ENCODE assay signal across 20 cellular contexts in genomic region chr4:122747883-122748282, GRCh38. TPM values are rescaled to one million over a fixed set of nuclear protein-coding genes. Genes with fewer than 3 reads are reported as not detected.
DNase-seq lines count a peak whose midpoint lies in the region; ATAC-seq and TF ChIP-seq lines count a peak whose summit lies in the region.
"Had no signal": no experiment of that assay in that cellular context is flagged by ENCODE, and none has a peak within 500 bp of the region (broad histone marks: within the 10 kb centered on the region; RNA-seq: fewer than 3 reads in every experiment).

No MANE protein-coding gene starts in this region.

- H3K27me3 Mint-ChIP-seq in T-helper 1 cell treated with Interleukin-12 subunit alpha and Interleukin-12 subunit beta and Interleukin-4 antibody, amounts not matched to agents 30 μg/mL and 1 μg/mL, for 36 hours (ENCODE audit: low read depth): peaks cover 21% of the 10 kb centered on the region
- H3K27me3 Mint-ChIP-seq in Caco-2 (ENCODE audit: insufficient read depth, unreplicated experiment): no peaks in the 10 kb centered on the region

- no peak for ATAC-seq in GM21447 (IDR thresholded peaks at IDR 0.05; ENCODE audit: unreplicated experiment)
- ATAC-seq: heart right ventricle, left colon had no signal

- H3K9me3 Mint-ChIP-seq in T-helper 1 cell treated with Interleukin-12 subunit alpha and Interleukin-12 subunit beta and Interleukin-4 antibody, amounts not matched to agents 30 μg/mL and 1 μg/mL, for 36 hours: peaks cover 5% of the 10 kb centered on the region
- H3K9me3 Mint-ChIP-seq in Caco-2 (ENCODE audit: unreplicated experiment): peaks cover 10% of the 10 kb centered on the region
- H3K9me3 Mint-ChIP-seq: activated B cell treated with CpG ODN at 0.5 μM for 24 hours had no signal

- no peaks in the 10 kb centered on the region for H3K27me3 ChIP-seq in adipocyte (replicated peaks; ENCODE audit: control insufficient read depth, insufficient read depth, low read length)
- no peaks in the 10 kb centered on the region for H3K27me3 ChIP-seq in Caco-2 (replicated peaks; ENCODE audit: control insufficient read depth, insufficient read depth, low read length)
- H3K27me3 ChIP-seq: cardiac muscle cell had no signal

- BruUV-seq in Caco-2 (replicated peaks; lab: Mats Ljungman, UMichigan): no TSS peak

- H3K4me1 ChIP-seq in adipocyte (ENCODE audit: control insufficient read depth, insufficient read depth, low read length): peaks cover 39% of the 10 kb centered on the region
- peaks cover 25% of the 10 kb centered on the region for H3K4me1 ChIP-seq in Caco-2

- peaks cover 22% of the 10 kb centered on the region for H3K36me3 Mint-ChIP-seq in T-helper 1 cell treated with Interleukin-12 subunit alpha and Interleukin-12 subunit beta and Interleukin-4 antibody, amounts not matched to agents 30 μg/mL and 1 μg/mL, for 36 hours (ENCODE audit: low read depth)
- peaks cover 8% of the 10 kb centered on the region for H3K36me3 Mint-ChIP-seq in Caco-2 (ENCODE audit: insufficient read depth, unreplicated experiment)

- H3K9ac ChIP-seq in adipocyte (ENCODE audit: low read length): no peak overlapping the region

- H3K4me1 Mint-ChIP-seq in T-helper 1 cell treated with Interleukin-12 subunit alpha and Interleukin-12 subunit beta and Interleukin-4 antibody, amounts not matched to agents 30 μg/mL and 1 μg/mL, for 36 hours (ENCODE audit: low read depth): peaks cover 25% of the 10 kb centered on the region
- peaks cover 2% of the 10 kb centered on the region for H3K4me1 Mint-ChIP-seq in Caco-2 (ENCODE audit: low read depth, unreplicated experiment)
- H3K4me1 Mint-ChIP-seq: activated B cell treated with CpG ODN at 0.5 μM for 24 hours had no signal

- H3K27ac Mint-ChIP-seq in T-helper 1 cell treated with Interleukin-12 subunit alpha and Interleukin-12 subunit beta and Interleukin-4 antibody, amounts not matched to agents 30 μg/mL and 1 μg/mL, for 36 hours: peak overlapping the region; percentile 28
- no peak overlapping the region for H3K27ac Mint-ChIP-seq in Caco-2 (ENCODE audit: unreplicated experiment)
- H3K27ac Mint-ChIP-seq: activated B cell treated with CpG ODN at 0.5 μM for 24 hours; activated naive CD4-positive, alpha-beta T cell treated with anti-CD3 and anti-CD28 coated beads for 36 hours had no signal

- CTCF ChIA-PET in Caco-2 (lab: Charles Lee): no interaction called here

- H3K4me3 Mint-ChIP-seq in T-helper 1 cell treated with Interleukin-12 subunit alpha and Interleukin-12 subunit beta and Interleukin-4 antibody, amounts not matched to agents 30 μg/mL and 1 μg/mL, for 36 hours: no peak overlapping the region
- no peak overlapping the region for H3K4me3 Mint-ChIP-seq in Caco-2 (ENCODE audit: unreplicated experiment)
- H3K4me3 Mint-ChIP-seq: activated B cell treated with CpG ODN at 0.5 μM for 24 hours; activated naive CD4-positive, alpha-beta T cell treated with anti-CD3 and anti-CD28 coated beads for 36 hours had no signal

- POLR2A ChIA-PET in Caco-2 (lab: Charles Lee): no interaction called here

- intact Hi-C loops in cardiac septum (cut with DNase I) (no loop called here), Caco-2 (cut with micrococcal nuclease; ENCODE audit: unreplicated experiment) (no loop called here)

- no peak for DNase-seq in T-helper 1 cell
- peak; percentile 81 for DNase-seq in adipocyte (ENCODE audit: low read depth)
- peak; percentile 84 for DNase-seq in fibroblast of peridontal ligament (ENCODE audit: extremely low read depth)
- no peak for DNase-seq in cardiac septum (ENCODE audit: low spot score)
- DNase-seq in central memory CD4-positive, alpha-beta T cell: no peak
- DNase-seq in Caco-2: no peak
- DNase-seq: 8988T; activated B cell treated with CpG ODN at 0.5 μM for 24 hours; activated CD8-positive, alpha-beta memory T cell treated with anti-CD3 and anti-CD28 coated beads, Interleukin-2, amount 50 U/mL, for 4 hours; activated naive CD4-positive, alpha-beta T cell treated with anti-CD3 and anti-CD28 coated beads for 36 hours; COR-L47; heart right ventricle; Karpas-422; left colon; NCI-H187; NCI-H510A; PC-9 had no signal

- H3K9me3 ChIP-seq in adipocyte (ENCODE audit: control insufficient read depth, low read length): no peaks in the 10 kb centered on the region
- peaks cover 3% of the 10 kb centered on the region; the same call in 1 of the 2 replicates for H3K9me3 ChIP-seq in Caco-2
- H3K9me3 ChIP-seq: heart right ventricle had no signal

- peaks cover 3% of the 10 kb centered on the region for H3K36me3 ChIP-seq in adipocyte (ENCODE audit: control insufficient read depth, insufficient read depth, low read length, severe bottlenecking)
- no peaks in the 10 kb centered on the region for H3K36me3 ChIP-seq in Caco-2 (ENCODE audit: control insufficient read depth, insufficient read depth, low read length)

- TF ChIP-seq CTCF in Caco-2 (IDR thresholded peaks at IDR 0.05; ENCODE audit: insufficient read depth in 1 of 2, low read depth in 1 of 2, low read length in 1 of 2, severe bottlenecking in 1 of 2, unreplicated experiment in 1 of 2): no peak

- no peak overlapping the region for H3K4me3 ChIP-seq in adipocyte (ENCODE audit: low read length)
- no peak overlapping the region for H3K4me3 ChIP-seq in Caco-2 (ENCODE audit: low read depth, low read length)
- H3K4me3 ChIP-seq: cardiac muscle cell, heart right ventricle, PC-9 had no signal

RNA-seq across cellular contexts. Expression of gene BBS12, which starts 15.4 kb away (rescaled TPM):
- total RNA-seq in cardiac septum (3.1 TPM), Caco-2 (2022) (2.6 and 2.7 TPM in 2 replicates)

Comparison
In these comparisons a context has a peak if more than half of its experiments do, and no peak if none do; other contexts are left out.
1. DNase-seq: peak in adipocyte (single experiment) and fibroblast of peridontal ligament (single experiment); none in T-helper 1 cell (0 of 5), cardiac septum (single experiment), central memory CD4-positive, alpha-beta T cell (single experiment) and Caco-2 (0 of 2).